Comparison of ENCODE assay signal across 12 cellular contexts in genomic region chr4:55534306-55534705, GRCh38. TPM values are rescaled to one million over a fixed set of nuclear protein-coding genes. Genes with fewer than 3 reads are reported as not detected.
"Had no signal": no experiment of that assay in that cellular context is flagged by ENCODE, and none has a peak within 500 bp of the region (broad histone marks: within the 10 kb centered on the region; RNA-seq: fewer than 3 reads in every experiment).

No MANE protein-coding gene starts in this region.

- ATAC-seq: GM23338, HCT116 had no signal

- H3K4me2 ChIP-seq: GM23338 had no signal

- H3K4me3 ChIP-seq: GM23248, GM23338, HAP-1 had no signal

- H3K4me1 ChIP-seq: HAP-1 had no signal

- H3K9ac ChIP-seq: GM23248 had no signal

- FAIRE-seq: H1, H54 had no signal

- DNase-seq: GM23248, GOT3, H7, H9, HCEC 1CT, HFFc6 had no signal

- H3K27ac ChIP-seq: GM23248 had no signal

- H2AFZ ChIP-seq: GM23248, GM23338 had no signal

- H3K36me3 ChIP-seq: HAP-1 had no signal

RNA-seq across cellular contexts. Expression of gene PDCL2, which starts 57.7 kb away (rescaled TPM):
- total RNA-seq: GM23248, H1, H4, H7, H9, HFFc6 had no signal
- polyA plus RNA-seq: GM23248, H1 had no signal
